ENCODE assay signal across 2 cellular contexts in the genomic region with DNA sequence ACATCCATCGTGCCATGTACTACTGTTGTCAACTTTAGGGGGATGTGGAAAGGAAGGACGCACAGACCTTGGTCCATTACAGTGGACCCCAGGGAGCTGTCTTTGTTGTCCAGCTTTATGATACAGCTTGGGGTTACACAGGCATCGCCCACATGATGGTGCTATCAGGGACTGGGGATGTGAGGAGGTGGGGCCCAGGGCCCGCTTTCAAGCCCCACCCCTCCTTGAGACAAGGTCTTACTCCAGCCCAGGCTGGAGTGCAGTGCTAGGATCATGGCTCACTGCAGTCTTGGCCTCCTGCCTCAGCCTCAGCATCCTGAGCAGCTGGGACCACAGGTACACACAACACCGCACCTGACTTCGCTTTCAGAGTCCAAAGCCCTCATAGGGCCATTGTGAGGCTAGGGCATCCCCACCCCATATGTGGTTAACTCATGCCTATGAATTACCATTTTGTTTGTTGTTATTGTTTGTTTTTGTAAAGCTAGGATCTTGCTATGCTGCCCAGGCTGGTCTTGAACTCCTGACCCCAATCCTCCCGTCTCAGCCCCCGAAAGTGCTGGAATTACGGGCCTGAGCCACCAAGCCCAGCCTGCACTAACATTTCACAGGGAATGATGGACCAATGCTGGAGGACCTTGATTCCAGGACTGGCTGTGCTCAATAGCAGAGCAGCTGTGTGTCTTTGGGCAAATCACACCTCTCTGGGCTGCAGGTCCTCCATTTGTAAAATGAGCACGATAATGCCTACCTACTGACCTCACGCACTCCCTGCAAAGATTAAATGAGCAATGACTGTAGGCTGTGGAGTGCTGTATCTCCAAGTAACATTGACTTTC.
TF ChIP-seq lines count a peak whose summit lies in the region.

No MANE protein-coding gene starts in this region.

TF ChIP-seq in HepG2, 621 proteins besides CTCF, POLR2A, EP300 and RAD21:
- TF ChIP-seq TBX2 (CRISPR knock-in tag; IDR thresholded peaks at IDR 0.05; ENCODE audit: borderline replicate concordance) (no peak), ZNF768 (CRISPR knock-in tag; IDR thresholded peaks at IDR 0.05) (peak; percentile 80), AGO2 (optimal IDR thresholded peaks at IDR 0.05; ENCODE audit: low read depth, low read length) (no peak), ZMYM3 (CRISPR knock-in tag; IDR thresholded peaks at IDR 0.05) (0 out of 2 replicates have a peak, but pooled peaks have one; percentile 37), ZNF121 (CRISPR knock-in tag; IDR thresholded peaks at IDR 0.05) (peak; percentile 96), ZFYVE20 (CRISPR knock-in tag; IDR thresholded peaks at IDR 0.05; ENCODE audit: borderline replicate concordance, low read depth) (no peak)
- TF ChIP-seq, protein P1, sequence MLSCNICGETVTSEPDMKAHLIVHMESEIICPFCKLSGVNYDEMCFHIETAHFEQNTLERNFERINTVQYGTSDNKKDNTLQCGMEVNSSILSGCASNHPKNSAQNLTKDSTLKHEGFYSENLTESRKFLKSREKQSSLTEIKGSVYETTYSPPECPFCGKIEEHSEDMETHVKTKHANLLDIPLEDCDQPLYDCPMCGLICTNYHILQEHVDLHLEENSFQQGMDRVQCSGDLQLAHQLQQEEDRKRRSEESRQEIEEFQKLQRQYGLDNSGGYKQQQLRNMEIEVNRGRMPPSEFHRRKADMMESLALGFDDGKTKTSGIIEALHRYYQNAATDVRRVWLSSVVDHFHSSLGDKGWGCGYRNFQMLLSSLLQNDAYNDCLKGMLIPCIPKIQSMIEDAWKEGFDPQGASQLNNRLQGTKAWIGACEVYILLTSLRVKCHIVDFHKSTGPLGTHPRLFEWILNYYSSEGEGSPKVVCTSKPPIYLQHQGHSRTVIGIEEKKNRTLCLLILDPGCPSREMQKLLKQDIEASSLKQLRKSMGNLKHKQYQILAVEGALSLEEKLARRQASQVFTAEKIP (CRISPR knock-in tag; IDR thresholded peaks at IDR 0.05; ENCODE audit: borderline replicate concordance) = no peak

TF ChIP-seq in WTC11, 78 proteins besides CTCF, POLR2A, EP300 and RAD21:
- TF ChIP-seq TCF7 (CRISPR knock-in tag; IDR thresholded peaks at IDR 0.05; ENCODE audit: low read depth) = no peak
- TF ChIP-seq ZNF121 (CRISPR knock-in tag; IDR thresholded peaks at IDR 0.05) = peak; percentile 89
